Comparison of ENCODE assay signal across 19 cellular contexts in the genomic region with DNA sequence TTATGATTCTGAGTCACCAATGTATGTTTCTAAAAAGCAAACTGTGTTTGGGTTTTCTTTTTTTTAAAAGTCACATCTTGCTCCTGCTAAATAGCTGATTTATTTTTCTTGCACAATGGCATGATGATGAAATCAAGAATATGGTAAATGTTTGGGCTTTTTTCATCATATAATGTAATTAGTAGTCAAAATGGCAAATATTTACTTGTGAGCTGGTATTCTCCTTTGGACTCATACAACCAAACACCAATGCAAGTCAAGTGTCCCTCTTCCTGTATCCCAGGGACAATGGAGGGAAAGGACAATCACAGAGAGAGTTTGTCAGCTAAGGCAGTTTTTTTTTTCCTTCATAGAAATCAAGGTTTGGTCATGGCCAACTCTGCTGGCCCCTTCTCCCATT.
DNase-seq lines count a peak whose midpoint lies in the region; ATAC-seq, FAIRE-seq and TF ChIP-seq lines count a peak whose summit lies in the region.
"Had no signal": no experiment of that assay in that cellular context is flagged by ENCODE, and none has a peak within 500 bp of the region (broad histone marks: within the 10 kb centered on the region; RNA-seq: fewer than 3 reads in every experiment).

No MANE protein-coding gene starts in this region.

- H3K4me3 Mint-ChIP-seq in stimulated activated naive B cell treated with anti-CD40 and anti-IgM and Interleukin-4, amounts not matched to agents 10 μg/mL and 1 μg/mL and 100 μg/mL, for 72 hours, result no peak overlapping the region

- TF ChIP-seq CTCF in D721Med (IDR thresholded peaks at IDR 0.05; ENCODE audit: insufficient read depth, missing control alignments) (no peak), KMS-11 (conservative IDR thresholded peaks at IDR 0.05; ENCODE audit: low read depth, low read length) (no peak), fibroblast of lung (conservative IDR thresholded peaks at IDR 0.05 in 1 of 2, IDR thresholded peaks at IDR 0.05 in 1 of 2; ENCODE audit: low read depth in 1 of 2, low read length in 2 of 2) (no peak), right lobe of liver (IDR thresholded peaks at IDR 0.05) (no peak)

- ATAC-seq in right lobe of liver, result peak; percentile 81 to 86 (median 84)
- ATAC-seq in stimulated activated naive B cell treated with anti-CD40 and anti-IgM and Interleukin-4, amounts not matched to agents 10 μg/mL and 1 μg/mL and 100 μg/mL, for 72 hours (replicated peaks), result no peak
- ATAC-seq: SK-N-SH treated with all-trans-retinoic acid at 6 μM for 48 hours had no signal

- H3K36me3 ChIP-seq in KMS-11 (ENCODE audit: insufficient read depth) (no peaks in the 10 kb centered on the region), fibroblast of lung (ENCODE audit: control insufficient read depth, insufficient read depth, low read length) (no peaks in the 10 kb centered on the region), right lobe of liver (no peaks in the 10 kb centered on the region)
- H3K36me3 ChIP-seq: MG63 had no signal

- no peaks in the 10 kb centered on the region for H3K9me3 Mint-ChIP-seq in stimulated activated naive B cell treated with anti-CD40 and anti-IgM and Interleukin-4, amounts not matched to agents 10 μg/mL and 1 μg/mL and 100 μg/mL, for 72 hours

- peak; percentile 25 for TF ChIP-seq POLR2A in right lobe of liver (IDR thresholded peaks at IDR 0.05)

- no peak overlapping the region for H3K27ac Mint-ChIP-seq in stimulated activated naive B cell treated with anti-CD40 and anti-IgM and Interleukin-4, amounts not matched to agents 10 μg/mL and 1 μg/mL and 100 μg/mL, for 72 hours

- DNase-seq in D721Med (ENCODE audit: insufficient read length, low spot score) (no peak), fibroblast of lung (ENCODE audit: low read depth in 2 of 2) (peak in 1 of 2 donors; percentile 82), right lobe of liver (no peak), NCI-H1048 (lab: John Stamatoyannopoulos, UW) (no peak), NOMO-1 treated with DMSO at 0.1 percent for 48 hours (lab: John Stamatoyannopoulos, UW; ENCODE audit: unreplicated experiment) (no peak)
- no peak for DNase-seq in stimulated activated naive B cell treated with anti-CD40 and anti-IgM and Interleukin-4, amounts not matched to agents 10 μg/mL and 1 μg/mL and 100 μg/mL, for 72 hours
- DNase-seq: C1 segment of cervical spinal cord, MG63, NCI-H1092 treated with DMSO at 0.1 percent for 48 hours, NCI-H1694 treated with DMSO at 0.1 percent for 48 hours, NCI-H2107, NCI-H2227 treated with DMSO at 0.1 percent for 48 hours, NCI-H524, SHP77 had no signal

- H3K4me3 ChIP-seq in KMS-11 (IDR thresholded peaks at IDR 0.05; ENCODE audit: insufficient read depth, low read depth, low read length), result no peak overlapping the region
- no peak overlapping the region for H3K4me3 ChIP-seq in fibroblast of lung (replicated peaks in 1 of 4; ENCODE audit: control extremely low read depth in 1 of 4, insufficient read depth in 1 of 4, low read depth in 3 of 4, low read length in 4 of 4)
- no peak overlapping the region for H3K4me3 ChIP-seq in right lobe of liver
- H3K4me3 ChIP-seq: MG63 had no signal

- H3K4me1 Mint-ChIP-seq in stimulated activated naive B cell treated with anti-CD40 and anti-IgM and Interleukin-4, amounts not matched to agents 10 μg/mL and 1 μg/mL and 100 μg/mL, for 72 hours, result peaks cover 14 to 30% of the 10 kb centered on the region in 2 donors

- no peaks in the 10 kb centered on the region for H4K20me1 ChIP-seq in KMS-11 (ENCODE audit: insufficient read depth)
- no peaks in the 10 kb centered on the region for H4K20me1 ChIP-seq in fibroblast of lung (ENCODE audit: control insufficient read depth, extremely low read depth, insufficient read depth, low read length)

- 0 out of 2 replicates have a peak overlapping the region, but pooled peaks have one; percentile 47 for H3K4me2 ChIP-seq in KMS-11
- no peak overlapping the region for H3K4me2 ChIP-seq in fibroblast of lung (ENCODE audit: extremely low read depth, insufficient read depth, low read length)

- H3K27ac ChIP-seq in KMS-11, result no peak overlapping the region
- H3K27ac ChIP-seq in fibroblast of lung (ENCODE audit: insufficient read depth, low read length), result peak overlapping the region; percentile 68
- H3K27ac ChIP-seq in right lobe of liver, result peak overlapping the region; percentile 24 to 77 (median 61)

- no peaks in the 10 kb centered on the region for H3K27me3 Mint-ChIP-seq in stimulated activated naive B cell treated with anti-CD40 and anti-IgM and Interleukin-4, amounts not matched to agents 10 μg/mL and 1 μg/mL and 100 μg/mL, for 72 hours

- no peaks in the 10 kb centered on the region for H3K79me2 ChIP-seq in KMS-11 (ENCODE audit: insufficient read depth, low read depth)
- H3K79me2 ChIP-seq in fibroblast of lung (ENCODE audit: control insufficient read depth, insufficient read depth, low read length), result no peaks in the 10 kb centered on the region

- H3K4me1 ChIP-seq in KMS-11 (ENCODE audit: low read depth, poor library complexity, severe bottlenecking), result peaks cover 28% of the 10 kb centered on the region
- H3K4me1 ChIP-seq in fibroblast of lung (ENCODE audit: control insufficient read depth, extremely low read depth, insufficient read depth, low read length), result peaks cover 27% of the 10 kb centered on the region
- peaks cover 0 to 36% (median 9%) of the 10 kb centered on the region in 4 donors for H3K4me1 ChIP-seq in right lobe of liver

- H2AFZ ChIP-seq in KMS-11 (ENCODE audit: low read depth) (no peak overlapping the region), fibroblast of lung (ENCODE audit: low read length) (no peak overlapping the region)

- FAIRE-seq in D721Med (lab: Jason Lieb, UNC), result peak; percentile 58
- FAIRE-seq: A204.1, GM12892, H54 had no signal

- no peaks in the 10 kb centered on the region for H3K9me3 ChIP-seq in fibroblast of lung (ENCODE audit: control insufficient read depth, insufficient read depth, low read depth, low read length)
- H3K9me3 ChIP-seq in right lobe of liver, result no peaks in the 10 kb centered on the region
- H3K9me3 ChIP-seq: MG63 had no signal

- H3K9ac ChIP-seq in KMS-11 (no peak overlapping the region), fibroblast of lung (ENCODE audit: insufficient read depth, low read length) (no peak overlapping the region)

- H3K36me3 Mint-ChIP-seq in stimulated activated naive B cell treated with anti-CD40 and anti-IgM and Interleukin-4, amounts not matched to agents 10 μg/mL and 1 μg/mL and 100 μg/mL, for 72 hours, result peaks cover 0 to 3% of the 10 kb centered on the region in 2 donors

- intact Hi-C loops in right lobe of liver (cut with DNase I), result no loop called here

- no peaks in the 10 kb centered on the region; the same call in 1 of the 2 replicates for H3K27me3 ChIP-seq in KMS-11 (ENCODE audit: insufficient read depth, low read depth)
- no peaks in the 10 kb centered on the region for H3K27me3 ChIP-seq in fibroblast of lung (ENCODE audit: control insufficient read depth, insufficient read depth, low read length)
- H3K27me3 ChIP-seq in right lobe of liver, result no peaks in the 10 kb centered on the region
- H3K27me3 ChIP-seq: MG63 had no signal

Comparison
In these comparisons a context has a peak if more than half of its experiments do, and no peak if none do; other contexts are left out.
1. ATAC-seq: peak in right lobe of liver (4 of 4); none in stimulated activated naive B cell treated with anti-CD40 and anti-IgM and Interleukin-4, amounts not matched to agents 10 μg/mL and 1 μg/mL and 100 μg/mL, for 72 hours (0 of 2).